Comparison of ENCODE assay signal across 14 cellular contexts in the genomic region with DNA sequence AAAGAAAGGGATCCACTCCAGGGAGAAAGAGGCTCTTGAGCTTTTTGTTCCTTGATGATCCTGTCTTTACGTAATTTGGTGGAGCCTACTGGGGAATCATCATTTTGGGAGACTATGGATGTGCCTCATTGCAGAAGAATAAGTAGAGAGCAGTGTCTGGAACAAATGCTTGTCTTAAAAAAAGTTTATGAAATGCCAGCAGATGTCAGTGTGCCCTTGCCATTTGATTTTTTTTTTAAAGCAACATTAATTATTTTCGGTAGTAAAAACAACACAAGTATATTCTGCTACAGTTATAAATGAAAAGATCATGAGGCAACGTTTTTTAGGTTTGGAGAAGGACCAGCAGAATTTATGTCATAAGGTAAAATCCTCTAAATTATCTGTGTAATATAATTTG.
"Had no signal": no experiment of that assay in that cellular context is flagged by ENCODE, and none has a peak within 500 bp of the region (broad histone marks: within the 10 kb centered on the region; RNA-seq: fewer than 3 reads in every experiment).

No MANE protein-coding gene starts in this region.

- H3K4me1 ChIP-seq: adrenal gland, esophagus squamous epithelium had no signal

- H3K36me3 ChIP-seq: adrenal gland, esophagus squamous epithelium had no signal

- H3K9me3 Mint-ChIP-seq: activated naive CD4-positive, alpha-beta T cell treated with anti-CD3 and anti-CD28 coated beads, Interleukin-2, amount 50 U/mL, for 24 hours had no signal

- H3K4me1 Mint-ChIP-seq: activated CD4-positive, alpha-beta memory T cell treated with anti-CD3 and anti-CD28 coated beads, Interleukin-2, amount 10 ng/mL, durations not matched to agents 7 days and 5 days; activated naive CD4-positive, alpha-beta T cell treated with anti-CD3 and anti-CD28 coated beads, Interleukin-2, amount 50 U/mL, for 24 hours; WTC11 had no signal

- DNase-seq: activated CD4-positive, alpha-beta memory T cell treated with anti-CD3 and anti-CD28 coated beads, Interleukin-2, amount 10 ng/mL, durations not matched to agents 7 days and 5 days; activated CD4-positive, alpha-beta T cell treated with anti-CD3 and anti-CD28 coated beads for 4 hours; activated effector memory CD4-positive, alpha-beta T cell treated with Interleukin-2 at 50 U/mL for 16 hours; activated T-cell treated with anti-CD3 and anti-CD28 coated beads, Interleukin-2, amount 50 U/mL, for 4 hours; adrenal gland; cortex of kidney; effector CD8-positive, alpha-beta T cell; esophagus squamous epithelium; mesenchymal stem cell; stimulated activated CD4-positive, alpha-beta T cell treated with anti-CD3 and anti-CD28 coated beads, Interleukin-1b, Interleukin-23, amount 100 ng/mL, for 48 hours; T-helper 2 cell had no signal

- H3K27ac Mint-ChIP-seq: activated CD4-positive, alpha-beta memory T cell treated with anti-CD3 and anti-CD28 coated beads, Interleukin-2, amount 10 ng/mL, durations not matched to agents 7 days and 5 days; activated naive CD4-positive, alpha-beta T cell treated with anti-CD3 and anti-CD28 coated beads, Interleukin-2, amount 50 U/mL, for 24 hours; natural killer cell treated with Interleukin-12 subunit alpha and Interleukin-12 subunit beta and Interleukin-15 and Interleukin-18, amount 100 ng/mL, for 72 hours; WTC11 had no signal

- H3K27me3 Mint-ChIP-seq: activated CD4-positive, alpha-beta memory T cell treated with anti-CD3 and anti-CD28 coated beads, Interleukin-2, amount 10 ng/mL, durations not matched to agents 7 days and 5 days; activated naive CD4-positive, alpha-beta T cell treated with anti-CD3 and anti-CD28 coated beads, Interleukin-2, amount 50 U/mL, for 24 hours had no signal

- H3K27ac ChIP-seq: adrenal gland, esophagus squamous epithelium had no signal

- H3K36me3 Mint-ChIP-seq: activated naive CD4-positive, alpha-beta T cell treated with anti-CD3 and anti-CD28 coated beads, Interleukin-2, amount 50 U/mL, for 24 hours; natural killer cell treated with Interleukin-12 subunit alpha and Interleukin-12 subunit beta and Interleukin-15 and Interleukin-18, amount 100 ng/mL, for 72 hours had no signal

- H3K4me3 ChIP-seq: adrenal gland, esophagus squamous epithelium had no signal

- H3K9me3 ChIP-seq: adrenal gland, esophagus squamous epithelium had no signal

- H3K4me3 Mint-ChIP-seq: activated CD4-positive, alpha-beta memory T cell treated with anti-CD3 and anti-CD28 coated beads, Interleukin-2, amount 10 ng/mL, durations not matched to agents 7 days and 5 days; activated naive CD4-positive, alpha-beta T cell treated with anti-CD3 and anti-CD28 coated beads, Interleukin-2, amount 50 U/mL, for 24 hours; activated T-cell treated with anti-CD3 and anti-CD28 coated beads, Interleukin-2, amount 50 U/mL, for 4 hours; natural killer cell treated with Interleukin-12 subunit alpha and Interleukin-12 subunit beta and Interleukin-15 and Interleukin-18, amount 100 ng/mL, for 72 hours; WTC11 had no signal

- H3K27me3 ChIP-seq: adrenal gland, esophagus squamous epithelium had no signal

- ATAC-seq: activated T-cell treated with anti-CD3 and anti-CD28 coated beads, Interleukin-2, amount 50 U/mL, for 4 hours; natural killer cell treated with Interleukin-12 subunit alpha and Interleukin-12 subunit beta and Interleukin-15 and Interleukin-18, amount 100 ng/mL, for 72 hours; WTC11 had no signal
